In genomic region chr22:33380789-33381530, GRCh38 we compare ENCODE assay signal across 14 cellular contexts.
DNase-seq lines count a peak whose midpoint lies in the region; ATAC-seq and TF ChIP-seq lines count a peak whose summit lies in the region.
"Had no signal": no experiment of that assay in that cellular context is flagged by ENCODE, and none has a peak within 500 bp of the region (broad histone marks: within the 10 kb centered on the region; RNA-seq: fewer than 3 reads in every experiment).

No MANE protein-coding gene starts in this region.

- WGBS in H9 (ENCODE audit: extremely low coverage, insufficient read length, low lambda C conversion rate), result no CpG with 5 or more reads among the region's 4 CpGs

- no peaks in the 10 kb centered on the region for H3K27me3 ChIP-seq in H9 (ENCODE audit: insufficient read depth, low read length)
- H3K27me3 ChIP-seq: adrenal gland, Peyer's patch, spleen had no signal

- no peak overlapping the region for H4K5ac ChIP-seq in H9 (ENCODE audit: insufficient read length, low read depth, low read length)

- no peak overlapping the region for H3K4me3 Mint-ChIP-seq in Calu3 (ENCODE audit: low read depth, unreplicated experiment)
- H3K4me3 Mint-ChIP-seq in activated naive CD4-positive, alpha-beta T cell treated with anti-CD3 and anti-CD28 coated beads, Interleukin-2, amount 10 ng/mL, durations not matched to agents 7 days and 5 days, result no peak overlapping the region
- H3K4me3 Mint-ChIP-seq in H9, result no peak overlapping the region
- H3K4me3 Mint-ChIP-seq: CD8-positive, alpha-beta memory T cell; nephron progenitor cell had no signal

- no peak overlapping the region for H3K14ac ChIP-seq in H9 (ENCODE audit: insufficient read depth, low read length)

- no peak overlapping the region for H2AFZ ChIP-seq in H9 (ENCODE audit: low read length)

- no peaks in the 10 kb centered on the region for H3K27me3 Mint-ChIP-seq in Calu3 (ENCODE audit: unreplicated experiment)
- H3K27me3 Mint-ChIP-seq in activated naive CD4-positive, alpha-beta T cell treated with anti-CD3 and anti-CD28 coated beads, Interleukin-2, amount 10 ng/mL, durations not matched to agents 7 days and 5 days, result no peaks in the 10 kb centered on the region
- no peaks in the 10 kb centered on the region for H3K27me3 Mint-ChIP-seq in H9 (ENCODE audit: low read depth)
- H3K27me3 Mint-ChIP-seq: CD8-positive, alpha-beta memory T cell had no signal

- no peak overlapping the region for H2BK15ac ChIP-seq in H9 (ENCODE audit: low read depth, low read length)

- H3K4me2 ChIP-seq in H9 (ENCODE audit: insufficient read depth, insufficient read length, low read length), result no peak overlapping the region

- H2BK12ac ChIP-seq in H9 (ENCODE audit: insufficient read length, low read depth, low read length), result no peak overlapping the region

- no peak overlapping the region for H3K4ac ChIP-seq in H9 (ENCODE audit: low read depth, low read length)

- no peak overlapping the region for H4K8ac ChIP-seq in H9 (replicated peaks; ENCODE audit: insufficient read length, low read depth, low read length)

- H2BK20ac ChIP-seq in H9 (ENCODE audit: low read depth, low read length, poor library complexity, severe bottlenecking), result no peak overlapping the region

- H3K36me3 Mint-ChIP-seq in Calu3 (ENCODE audit: insufficient read depth, unreplicated experiment) (no peaks in the 10 kb centered on the region), H9 (ENCODE audit: insufficient read depth in 1 of 3, low read depth in 3 of 3) (peaks cover 31 to 51% (median 41%) of the 10 kb centered on the region in 3 experiments)
- no peaks in the 10 kb centered on the region for H3K36me3 Mint-ChIP-seq in activated naive CD4-positive, alpha-beta T cell treated with anti-CD3 and anti-CD28 coated beads, Interleukin-2, amount 10 ng/mL, durations not matched to agents 7 days and 5 days
- H3K36me3 Mint-ChIP-seq: CD8-positive, alpha-beta memory T cell had no signal

- H3K23me2 ChIP-seq in H9 (ENCODE audit: insufficient read length, low read depth, low read length, poor library complexity, severe bottlenecking), result no peaks in the 10 kb centered on the region

- no peak overlapping the region for H2BK120ac ChIP-seq in H9 (ENCODE audit: low read depth, low read length, poor library complexity, severe bottlenecking)

- no peak overlapping the region for H3K4me3 ChIP-seq in epithelial cell of proximal tubule (ENCODE audit: low read depth, low read length)
- H3K4me3 ChIP-seq: adrenal gland, Peyer's patch, spleen had no signal

- no peaks in the 10 kb centered on the region for H4K20me1 ChIP-seq in H9 (ENCODE audit: control insufficient read depth, insufficient read depth, insufficient read length)

- intact Hi-C loops in Calu3 (cut with micrococcal nuclease; ENCODE audit: unreplicated experiment), result no loop called here

- H3K27ac Mint-ChIP-seq in Calu3 (ENCODE audit: unreplicated experiment), result peak overlapping the region; percentile 58
- H3K27ac Mint-ChIP-seq in activated naive CD4-positive, alpha-beta T cell treated with anti-CD3 and anti-CD28 coated beads, Interleukin-2, amount 10 ng/mL, durations not matched to agents 7 days and 5 days, result no peak overlapping the region
- H3K27ac Mint-ChIP-seq in H9, result no peak overlapping the region
- H3K27ac Mint-ChIP-seq: nephron progenitor cell had no signal

- H3K23ac ChIP-seq in H9 (ENCODE audit: insufficient read length, low read depth, low read length), result no peak overlapping the region

- H3K4me1 Mint-ChIP-seq in Calu3 (ENCODE audit: low read depth, unreplicated experiment) (peaks cover 14% of the 10 kb centered on the region), H9 (no peaks in the 10 kb centered on the region)
- H3K4me1 Mint-ChIP-seq in activated naive CD4-positive, alpha-beta T cell treated with anti-CD3 and anti-CD28 coated beads, Interleukin-2, amount 10 ng/mL, durations not matched to agents 7 days and 5 days, result no peaks in the 10 kb centered on the region
- H3K4me1 Mint-ChIP-seq: CD8-positive, alpha-beta memory T cell; nephron progenitor cell had no signal

- no peak overlapping the region for H3K9ac ChIP-seq in H9 (ENCODE audit: extremely low read depth, insufficient read length, low read length)

- no peaks in the 10 kb centered on the region for H3K4me1 ChIP-seq in H9 (ENCODE audit: insufficient read depth, low read length)
- H3K4me1 ChIP-seq: adrenal gland, Peyer's patch, spleen had no signal

- H3K9me3 Mint-ChIP-seq in Calu3 (ENCODE audit: low read depth, unreplicated experiment) (no peaks in the 10 kb centered on the region), H9 (peaks cover 21 to 31% of the 10 kb centered on the region in 2 experiments)
- H3K9me3 Mint-ChIP-seq in activated naive CD4-positive, alpha-beta T cell treated with anti-CD3 and anti-CD28 coated beads, Interleukin-2, amount 10 ng/mL, durations not matched to agents 7 days and 5 days, result peaks cover 11% of the 10 kb centered on the region

- ATAC-seq in omental fat pad (ENCODE audit: low FRiP score), result peak; percentile 80
- no peak for ATAC-seq in GM19324 (IDR thresholded peaks at IDR 0.05; ENCODE audit: low FRiP score, unreplicated experiment)
- ATAC-seq in GM21576 (IDR thresholded peaks at IDR 0.05; ENCODE audit: unreplicated experiment), result no peak

- no peak overlapping the region for H3K56ac ChIP-seq in H9 (ENCODE audit: insufficient read length, low read depth, low read length)

- no peaks in the 10 kb centered on the region for H3K9me3 ChIP-seq in H9 (ENCODE audit: control insufficient read depth, low read depth, low read length)
- H3K9me3 ChIP-seq: adrenal gland, Peyer's patch had no signal

- H4K91ac ChIP-seq in H9 (ENCODE audit: insufficient read length, low read depth, low read length), result no peak overlapping the region

- no peaks in the 10 kb centered on the region for H3K79me1 ChIP-seq in H9 (ENCODE audit: insufficient read depth, low read depth, low read length, poor library complexity, severe bottlenecking)

- H3K79me2 ChIP-seq in H9 (ENCODE audit: insufficient read depth, low read length), result no peaks in the 10 kb centered on the region

- H3K27ac ChIP-seq in H9 (ENCODE audit: insufficient read length, low read depth, low read length), result no peak overlapping the region
- H3K27ac ChIP-seq: adrenal gland, Peyer's patch, spleen had no signal

- CTCF ChIA-PET in Calu3 (lab: Charles Lee), result no interaction called here
- CTCF ChIA-PET in activated naive CD4-positive, alpha-beta T cell treated with anti-CD3 and anti-CD28 coated beads, Interleukin-2, amount 10 ng/mL, durations not matched to agents 7 days and 5 days (lab: Charles Lee), result no interaction called here

- DNase-seq in Calu3 (no peak), NCI-H226 (peak; percentile 85), epithelial cell of proximal tubule (ENCODE audit: low read depth) (peak; percentile 95), omental fat pad (ENCODE audit: low spot score) (no peak), H9 (no peak)
- DNase-seq in activated naive CD4-positive, alpha-beta T cell treated with anti-CD3 and anti-CD28 coated beads, Interleukin-2, amount 10 ng/mL, durations not matched to agents 7 days and 5 days, result no peak
- DNase-seq: adrenal gland; CD8-positive, alpha-beta memory T cell; NCI-H446 treated with DMSO at 0.1 percent for 48 hours; nephron progenitor cell; Peyer's patch; spleen had no signal

- H2BK5ac ChIP-seq in H9 (ENCODE audit: insufficient read length, low read length), result no peak overlapping the region

- TF ChIP-seq CTCF in Calu3 (IDR thresholded peaks at IDR 0.05; ENCODE audit: unreplicated experiment) (no peak), epithelial cell of proximal tubule (conservative IDR thresholded peaks at IDR 0.05; ENCODE audit: low read depth, low read length) (no peak), omental fat pad (IDR thresholded peaks at IDR 0.05) (no peak), H9 (conservative IDR thresholded peaks at IDR 0.05) (no peak)

- no peak overlapping the region for H3T11ph ChIP-seq in H9 (ENCODE audit: low read length)

- H2AK5ac ChIP-seq in H9 (ENCODE audit: insufficient read length, low read length), result no peak overlapping the region

- no peak overlapping the region for H3K18ac ChIP-seq in H9 (ENCODE audit: insufficient read length, low read depth, low read length)

- no TSS peak for BruUV-seq in Calu3 (replicated peaks; lab: Mats Ljungman, UMichigan)

Comparison
In these comparisons a context has a peak if more than half of its experiments do, and no peak if none do; other contexts are left out.
1. DNase-seq: peak in NCI-H226 (single experiment) and epithelial cell of proximal tubule (single experiment); none in Calu3 (single experiment), omental fat pad (single experiment), activated naive CD4-positive, alpha-beta T cell treated with anti-CD3 and anti-CD28 coated beads, Interleukin-2, amount 10 ng/mL, durations not matched to agents 7 days and 5 days (single experiment) and H9 (single experiment).